1 cellular context compared by ENCODE assay signal in the genomic region with DNA sequence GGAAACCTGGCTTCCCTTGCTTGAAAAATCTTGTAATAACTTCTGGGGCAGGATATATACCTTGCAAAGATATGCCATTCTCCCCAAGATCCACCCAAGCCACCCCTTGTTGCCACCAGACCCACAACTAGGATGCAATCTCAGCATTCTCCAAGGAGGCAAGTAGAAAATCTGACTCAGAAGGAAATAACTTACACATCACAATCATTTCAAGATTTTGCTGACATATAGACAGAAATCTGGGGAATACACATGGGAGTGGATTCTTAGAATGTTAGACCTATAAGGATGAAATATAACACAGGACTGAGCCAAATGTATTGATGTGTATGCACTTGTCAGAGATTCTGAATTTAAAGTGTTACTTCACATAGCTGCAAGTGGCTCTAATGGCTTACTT.
TF ChIP-seq lines count a peak whose summit lies in the region.

No MANE protein-coding gene starts in this region.

TF ChIP-seq in SK-N-SH, 30 proteins besides CTCF, POLR2A, EP300 and RAD21:
- TF ChIP-seq, protein P1, sequence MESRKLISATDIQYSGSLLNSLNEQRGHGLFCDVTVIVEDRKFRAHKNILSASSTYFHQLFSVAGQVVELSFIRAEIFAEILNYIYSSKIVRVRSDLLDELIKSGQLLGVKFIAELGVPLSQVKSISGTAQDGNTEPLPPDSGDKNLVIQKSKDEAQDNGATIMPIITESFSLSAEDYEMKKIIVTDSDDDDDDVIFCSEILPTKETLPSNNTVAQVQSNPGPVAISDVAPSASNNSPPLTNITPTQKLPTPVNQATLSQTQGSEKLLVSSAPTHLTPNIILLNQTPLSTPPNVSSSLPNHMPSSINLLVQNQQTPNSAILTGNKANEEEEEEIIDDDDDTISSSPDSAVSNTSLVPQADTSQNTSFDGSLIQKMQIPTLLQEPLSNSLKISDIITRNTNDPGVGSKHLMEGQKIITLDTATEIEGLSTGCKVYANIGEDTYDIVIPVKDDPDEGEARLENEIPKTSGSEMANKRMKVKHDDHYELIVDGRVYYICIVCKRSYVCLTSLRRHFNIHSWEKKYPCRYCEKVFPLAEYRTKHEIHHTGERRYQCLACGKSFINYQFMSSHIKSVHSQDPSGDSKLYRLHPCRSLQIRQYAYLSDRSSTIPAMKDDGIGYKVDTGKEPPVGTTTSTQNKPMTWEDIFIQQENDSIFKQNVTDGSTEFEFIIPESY (IDR thresholded peaks at IDR 0.05; ENCODE audit: borderline replicate concordance, low read depth), result no peak
- no peak for TF ChIP-seq ELF1 (IDR thresholded peaks at IDR 0.05)
- TF ChIP-seq FOXJ3 (CRISPR knock-in tag; IDR thresholded peaks at IDR 0.05), result no peak
- no peak for TF ChIP-seq SIN3A (IDR thresholded peaks at IDR 0.05; ENCODE audit: borderline replicate concordance, low read depth, low read length)
- no peak for TF ChIP-seq FOSL2 (IDR thresholded peaks at IDR 0.05; ENCODE audit: borderline replicate concordance, low read depth)
- TF ChIP-seq YY1 (IDR thresholded peaks at IDR 0.05; ENCODE audit: low read depth), result no peak
- no peak for TF ChIP-seq TCF12 (IDR thresholded peaks at IDR 0.05)
- TF ChIP-seq GATA2 (CRISPR knock-in tag; IDR thresholded peaks at IDR 0.05), result no peak
- TF ChIP-seq EZH2phosphoT487 (IDR thresholded peaks at IDR 0.05; ENCODE audit: borderline replicate concordance, low read depth), result no peak
- no peak for TF ChIP-seq RCOR1 (IDR thresholded peaks at IDR 0.05; ENCODE audit: low read length)
- no peak for TF ChIP-seq SMC3 (IDR thresholded peaks at IDR 0.05; ENCODE audit: low read depth, low read length)
- no peak for TF ChIP-seq TAF1 (IDR thresholded peaks at IDR 0.05; ENCODE audit: borderline replicate concordance, low read depth, low read length)
- TF ChIP-seq, protein P2, sequence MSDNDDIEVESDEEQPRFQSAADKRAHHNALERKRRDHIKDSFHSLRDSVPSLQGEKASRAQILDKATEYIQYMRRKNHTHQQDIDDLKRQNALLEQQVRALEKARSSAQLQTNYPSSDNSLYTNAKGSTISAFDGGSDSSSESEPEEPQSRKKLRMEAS (IDR thresholded peaks at IDR 0.05; ENCODE audit: low read depth), result no peak
- TF ChIP-seq NFIC (IDR thresholded peaks at IDR 0.05; ENCODE audit: borderline replicate concordance), result no peak
- TF ChIP-seq, protein P3, sequence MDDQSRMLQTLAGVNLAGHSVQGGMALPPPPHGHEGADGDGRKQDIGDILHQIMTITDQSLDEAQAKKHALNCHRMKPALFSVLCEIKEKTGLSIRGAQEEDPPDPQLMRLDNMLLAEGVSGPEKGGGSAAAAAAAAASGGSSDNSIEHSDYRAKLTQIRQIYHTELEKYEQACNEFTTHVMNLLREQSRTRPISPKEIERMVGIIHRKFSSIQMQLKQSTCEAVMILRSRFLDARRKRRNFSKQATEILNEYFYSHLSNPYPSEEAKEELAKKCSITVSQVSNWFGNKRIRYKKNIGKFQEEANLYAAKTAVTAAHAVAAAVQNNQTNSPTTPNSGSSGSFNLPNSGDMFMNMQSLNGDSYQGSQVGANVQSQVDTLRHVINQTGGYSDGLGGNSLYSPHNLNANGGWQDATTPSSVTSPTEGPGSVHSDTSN (IDR thresholded peaks at IDR 0.05), result no peak
- TF ChIP-seq MXI1 (IDR thresholded peaks at IDR 0.05; ENCODE audit: low read depth, low read length), result no peak
- no peak for TF ChIP-seq USF1 (IDR thresholded peaks at IDR 0.05; ENCODE audit: borderline replicate concordance, low read depth)
- TF ChIP-seq POLR2AphosphoS5 (IDR thresholded peaks at IDR 0.05; ENCODE audit: low read depth, low read length), result no peak
